Comparison of ENCODE assay signal across 9 cellular contexts in the genomic region with DNA sequence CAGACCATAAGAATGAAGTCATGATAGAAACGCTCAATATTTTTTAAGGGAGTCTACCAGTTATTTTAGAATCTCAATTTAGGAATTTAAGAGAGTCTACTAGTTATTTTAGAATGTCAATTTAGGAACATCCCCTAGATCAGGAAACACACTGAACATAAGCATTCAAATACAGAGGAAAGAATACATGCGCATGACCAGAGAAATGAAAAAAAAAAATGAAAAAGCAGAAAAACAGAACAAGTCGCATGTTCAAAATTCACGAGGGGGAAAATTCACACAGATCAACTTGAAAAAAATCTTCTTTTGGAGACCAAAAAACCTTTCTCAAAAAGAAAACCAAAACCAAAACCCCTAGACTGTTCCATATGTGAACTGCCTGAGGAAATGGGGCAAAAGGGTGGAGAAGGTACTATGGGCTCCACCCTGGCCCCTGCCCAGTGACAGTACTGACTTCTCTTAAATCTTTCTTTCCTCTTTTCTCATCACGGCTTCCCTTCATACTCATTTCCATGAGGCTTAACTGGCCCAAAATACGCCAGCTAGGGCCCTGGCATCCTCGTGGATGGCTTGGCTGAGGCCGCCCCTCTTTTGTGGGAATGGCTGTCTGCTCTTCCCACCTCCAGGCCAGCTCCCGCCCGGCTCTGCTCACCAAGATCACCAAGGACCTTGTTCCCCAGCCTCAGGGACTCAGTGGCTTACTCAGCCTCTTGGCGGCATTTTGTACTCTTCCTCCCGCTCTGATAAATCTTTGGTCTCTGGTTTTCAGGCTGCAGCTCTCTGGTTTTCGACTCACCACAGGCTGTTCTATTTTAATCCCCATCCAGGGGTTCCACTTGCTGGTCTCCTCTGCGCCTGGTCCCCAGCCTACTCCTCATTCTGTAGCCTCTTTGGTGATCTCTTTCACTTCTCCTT. TPM values are rescaled to one million over a fixed set of nuclear protein-coding genes. Genes with fewer than 3 reads are reported as not detected.
DNase-seq lines count a peak whose midpoint lies in the region; ATAC-seq and TF ChIP-seq lines count a peak whose summit lies in the region.
"Had no signal": no experiment of that assay in that cellular context is flagged by ENCODE, and none has a peak within 500 bp of the region (broad histone marks: within the 10 kb centered on the region; RNA-seq: fewer than 3 reads in every experiment).

No MANE protein-coding gene starts in this region.

- no peaks in the 10 kb centered on the region for H3K36me3 ChIP-seq in lower lobe of right lung

- peaks cover 24% of the 10 kb centered on the region for H3K4me1 ChIP-seq in lower lobe of right lung

- H3K27me3 Mint-ChIP-seq in activated CD4-positive, alpha-beta memory T cell treated with anti-CD3 and anti-CD28 coated beads, Interleukin-2, amount 10 ng/mL, durations not matched to agents 7 days and 5 days = no peaks in the 10 kb centered on the region

- intact Hi-C loops in lower lobe of right lung (cut with DNase I) = no loop called here

- POLR2A ChIA-PET in activated CD4-positive, alpha-beta memory T cell treated with anti-CD3 and anti-CD28 coated beads, Interleukin-2, amount 10 ng/mL, durations not matched to agents 7 days and 5 days (lab: Charles Lee) = interaction anchor here (0.8 to 12.5 kb wide), 2 partner anchors 13 to 33 kb away, joined by 3 to 247 read pairs; partner anchors contain the start of gene ZBTB2

- peaks cover 75% of the 10 kb centered on the region for H3K4me1 Mint-ChIP-seq in activated CD4-positive, alpha-beta memory T cell treated with anti-CD3 and anti-CD28 coated beads, Interleukin-2, amount 10 ng/mL, durations not matched to agents 7 days and 5 days

- ATAC-seq in HG03095 (IDR thresholded peaks at IDR 0.05; ENCODE audit: unreplicated experiment) (peak; percentile 56), lower lobe of right lung (peak; percentile 84 to 86)

- CTCF ChIA-PET in activated CD4-positive, alpha-beta memory T cell treated with anti-CD3 and anti-CD28 coated beads, Interleukin-2, amount 10 ng/mL, durations not matched to agents 7 days and 5 days (lab: Charles Lee) = interaction anchor here (1.1 to 2.8 kb wide), 2 partner anchors 9 to 25 kb away, joined by 3 to 19 read pairs; no protein-coding TSS in a partner anchor

- H3K36me3 Mint-ChIP-seq in activated CD4-positive, alpha-beta memory T cell treated with anti-CD3 and anti-CD28 coated beads, Interleukin-2, amount 10 ng/mL, durations not matched to agents 7 days and 5 days (ENCODE audit: low read depth) = peaks cover 28% of the 10 kb centered on the region

- H3K9me3 ChIP-seq in lower lobe of right lung = no peaks in the 10 kb centered on the region

- H3K27ac Mint-ChIP-seq in activated CD4-positive, alpha-beta memory T cell treated with anti-CD3 and anti-CD28 coated beads, Interleukin-2, amount 10 ng/mL, durations not matched to agents 7 days and 5 days = peak overlapping the region; percentile 96

- no peaks in the 10 kb centered on the region for H3K9me3 Mint-ChIP-seq in activated CD4-positive, alpha-beta memory T cell treated with anti-CD3 and anti-CD28 coated beads, Interleukin-2, amount 10 ng/mL, durations not matched to agents 7 days and 5 days

- DNase-seq in activated naive CD4-positive, alpha-beta T cell treated with Interleukin-2 at 50 U/mL for 16 hours = peak; percentile 14
- no peak for DNase-seq in activated naive CD4-positive, alpha-beta T cell (lab: John Stamatoyannopoulos, UW)
- DNase-seq in activated CD4-positive, alpha-beta memory T cell treated with anti-CD3 and anti-CD28 coated beads, Interleukin-2, amount 10 ng/mL, durations not matched to agents 7 days and 5 days = peak; percentile 46
- no peak for DNase-seq in lower lobe of right lung
- no peak for DNase-seq in GM19238 (ENCODE audit: insufficient read length, low spot score)
- no peak for DNase-seq in germinal center (ENCODE audit: low spot score)
- no peak for DNase-seq in T-helper 9 cell

- H3K27ac ChIP-seq in lower lobe of right lung = peak overlapping the region; percentile 39

- peak overlapping the region; percentile 10 for H3K4me3 ChIP-seq in lower lobe of right lung

- peak overlapping the region; percentile 80 for H3K4me3 Mint-ChIP-seq in activated CD4-positive, alpha-beta memory T cell treated with anti-CD3 and anti-CD28 coated beads, Interleukin-2, amount 10 ng/mL, durations not matched to agents 7 days and 5 days
- H3K4me3 Mint-ChIP-seq: nephron had no signal

- H3K27me3 ChIP-seq in lower lobe of right lung (ENCODE audit: low read depth) = no peaks in the 10 kb centered on the region

- TF ChIP-seq CTCF in lower lobe of right lung (IDR thresholded peaks at IDR 0.05) = no peak

RNA-seq across cellular contexts. Expression of gene ZBTB2, which starts 11.2 kb away (rescaled TPM):
- 10 to 100 TPM; 23.5 to 23.8 TPM for total RNA-seq in activated CD4-positive, alpha-beta memory T cell treated with anti-CD3 and anti-CD28 coated beads, Interleukin-2, amount 10 ng/mL, durations not matched to agents 7 days and 5 days
- 10.3 TPM for total RNA-seq in lower lobe of right lung

Comparison
In these comparisons a context has a peak if more than half of its experiments do, and no peak if none do; other contexts are left out.
1. DNase-seq: peak in activated naive CD4-positive, alpha-beta T cell treated with Interleukin-2 at 50 U/mL for 16 hours (single experiment) and activated CD4-positive, alpha-beta memory T cell treated with anti-CD3 and anti-CD28 coated beads, Interleukin-2, amount 10 ng/mL, durations not matched to agents 7 days and 5 days (single experiment); none in activated naive CD4-positive, alpha-beta T cell (0 of 4), lower lobe of right lung (single experiment), GM19238 (single experiment), germinal center (single experiment) and T-helper 9 cell (single experiment).